In the genomic region with DNA sequence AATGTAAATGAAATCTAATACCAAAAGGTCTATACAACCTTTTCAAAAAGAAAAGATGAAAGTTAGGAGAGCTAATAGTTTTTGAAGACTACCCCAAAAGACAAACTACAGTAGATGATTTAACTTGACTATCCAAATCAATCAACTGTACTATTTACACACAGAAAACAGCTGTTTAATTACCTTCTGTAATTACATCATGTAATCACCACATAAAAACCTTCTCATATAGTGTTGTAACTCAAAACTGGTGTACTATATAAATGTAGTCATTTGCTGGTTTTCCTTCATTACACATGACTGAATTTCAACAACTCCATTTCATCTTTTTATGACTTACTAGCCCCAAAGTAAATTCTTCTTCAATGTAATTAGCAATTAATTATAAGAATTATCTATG, we compare ENCODE assay signal across 23 cellular contexts. TPM values are rescaled to one million over a fixed set of nuclear protein-coding genes. Genes with fewer than 3 reads are reported as not detected.
"Had no signal": no experiment of that assay in that cellular context is flagged by ENCODE, and none has a peak within 500 bp of the region (broad histone marks: within the 10 kb centered on the region; RNA-seq: fewer than 3 reads in every experiment).

No MANE protein-coding gene starts in this region.

- FAIRE-seq: bronchial epithelial cell had no signal

- H3K9me3 Mint-ChIP-seq: activated naive CD4-positive, alpha-beta T cell treated with anti-CD3 and anti-CD28 coated beads, Interleukin-2, amount 10 ng/mL, durations not matched to agents 7 days and 5 days; activated naive CD8-positive, alpha-beta T cell treated with anti-CD3 and anti-CD28 coated beads, Interleukin-2, amount 50 U/mL, for 24 hours; activated T-cell treated with anti-CD3 and anti-CD28 coated beads, Interleukin-2, amount 50 U/mL, for 4 hours; memory B cell; stimulated activated naive CD8-positive, alpha-beta T cell treated with anti-CD3 and anti-CD28 coated beads, Interleukin-15, amount 100 ng/mL, for 72 hours had no signal

- H3K4me1 ChIP-seq: prostate gland had no signal

- H3K27me3 ChIP-seq: right atrium auricular region, suprapubic skin, transverse colon, vagina had no signal

- H3K27ac ChIP-seq: gastroesophageal sphincter, heart left ventricle, left ventricle myocardium inferior, prostate gland, right atrium auricular region, suprapubic skin, transverse colon, vagina, VCaP had no signal

- H3K9me3 ChIP-seq: gastroesophageal sphincter, heart left ventricle, left ventricle myocardium inferior, prostate gland, right atrium auricular region, suprapubic skin, transverse colon, vagina had no signal

- H3K36me3 Mint-ChIP-seq: memory B cell had no signal

- ATAC-seq: activated naive CD8-positive, alpha-beta T cell treated with anti-CD3 and anti-CD28 coated beads, Interleukin-2, amount 50 U/mL, for 24 hours; activated T-cell treated with anti-CD3 and anti-CD28 coated beads, Interleukin-2, amount 50 U/mL, for 4 hours; stimulated activated naive CD8-positive, alpha-beta T cell treated with anti-CD3 and anti-CD28 coated beads, Interleukin-15, amount 100 ng/mL, for 72 hours had no signal

- H3K36me3 ChIP-seq: gastroesophageal sphincter, heart left ventricle, left ventricle myocardium inferior, prostate gland, right atrium auricular region, suprapubic skin, transverse colon, vagina had no signal

- H3K4me3 ChIP-seq: gastroesophageal sphincter, heart left ventricle, left ventricle myocardium inferior, prostate gland, right atrium auricular region, suprapubic skin, transverse colon, vagina had no signal

- H3K4me3 Mint-ChIP-seq: activated naive CD4-positive, alpha-beta T cell treated with anti-CD3 and anti-CD28 coated beads, Interleukin-2, amount 10 ng/mL, durations not matched to agents 7 days and 5 days; activated naive CD8-positive, alpha-beta T cell treated with anti-CD3 and anti-CD28 coated beads, Interleukin-2, amount 50 U/mL, for 24 hours; memory B cell; stimulated activated naive CD8-positive, alpha-beta T cell treated with anti-CD3 and anti-CD28 coated beads, Interleukin-15, amount 100 ng/mL, for 72 hours had no signal

- H3K27ac Mint-ChIP-seq: activated naive CD4-positive, alpha-beta T cell treated with anti-CD3 and anti-CD28 coated beads, Interleukin-2, amount 10 ng/mL, durations not matched to agents 7 days and 5 days; activated naive CD8-positive, alpha-beta T cell treated with anti-CD3 and anti-CD28 coated beads, Interleukin-2, amount 50 U/mL, for 24 hours; memory B cell; stimulated activated naive CD8-positive, alpha-beta T cell treated with anti-CD3 and anti-CD28 coated beads, Interleukin-15, amount 100 ng/mL, for 72 hours had no signal

- DNase-seq: activated CD4-positive, alpha-beta T cell treated with anti-CD3 and anti-CD28 coated beads, Interleukin-2, amount 50 U/mL, for 1 hour; activated CD4-positive, CD25-positive, alpha-beta regulatory T cell treated with anti-CD3 and anti-CD28 coated beads, Interleukin-2, amount 50 U/mL, for 72 hours; activated CD8-positive, alpha-beta memory T cell treated with anti-CD3 and anti-CD28 coated beads, Interleukin-2, amount 50 U/mL, for 4 hours; activated effector memory CD4-positive, alpha-beta T cell treated with Interleukin-2 at 50 U/mL for 16 hours; activated naive CD4-positive, alpha-beta T cell treated with anti-CD3 and anti-CD28 coated beads, Interleukin-2, amount 10 ng/mL, durations not matched to agents 7 days and 5 days; activated naive CD8-positive, alpha-beta T cell treated with anti-CD3 and anti-CD28 coated beads, Interleukin-2, amount 50 U/mL, for 24 hours; activated T-cell treated with anti-CD3 and anti-CD28 coated beads, Interleukin-2, amount 50 U/mL, for 4 hours; cerebellar nuclear complex; cortex of kidney; heart left ventricle; left ventricle myocardium inferior; stimulated activated CD4-positive, alpha-beta T cell treated with anti-CD3 and anti-CD28 coated beads, Interleukin-15, amount 100 ng/mL, for 24 hours; stimulated activated CD4-positive, alpha-beta T cell treated with anti-CD3 and anti-CD28 coated beads, Interleukin-2, amount 100 ng/mL, for 48 hours; stimulated activated naive CD8-positive, alpha-beta T cell treated with anti-CD3 and anti-CD28 coated beads, Interleukin-15, amount 100 ng/mL, for 72 hours; transverse colon had no signal

RNA-seq across cellular contexts. Expression of a gene that starts 4.5 kb away (rescaled TPM):
- total RNA-seq: gastroesophageal sphincter, left ventricle myocardium inferior had no signal
